In genomic region chr19:45641274-45642105, GRCh38 we compare ENCODE assay signal across 8 cellular contexts.
DNase-seq lines count a peak whose midpoint lies in the region; ATAC-seq and TF ChIP-seq lines count a peak whose summit lies in the region.

No MANE protein-coding gene starts in this region.

- ATAC-seq in GM18858 (IDR thresholded peaks at IDR 0.05; ENCODE audit: unreplicated experiment) (peak; percentile 31), HG03135 (IDR thresholded peaks at IDR 0.05; ENCODE audit: unreplicated experiment) (peak; percentile 27), memory B cell (ENCODE audit: low read depth) (peak; percentile 15)

- peak overlapping the region; percentile 92 for H3K27ac ChIP-seq in 22Rv1

- H3K27ac Mint-ChIP-seq in memory B cell, result peak overlapping the region; percentile 96

- no peaks in the 10 kb centered on the region for H3K9me3 Mint-ChIP-seq in memory B cell

- DNase-seq in NCI-H69 (lab: John Stamatoyannopoulos, UW) (peak; percentile 95), memory B cell (ENCODE audit: low spot score in 2 of 2) (peak; percentile 58 to 64)
- peak; percentile 40 to 53 for DNase-seq in activated CD4-positive, alpha-beta T cell treated with anti-CD3 and anti-CD28 coated beads, Interleukin-2, amount 50 U/mL, for 4 hours
- peak; percentile 18 for DNase-seq in effector CD8-positive, alpha-beta T cell (lab: John Stamatoyannopoulos, UW)
- DNase-seq in stimulated activated CD8-positive, alpha-beta memory T cell treated with anti-CD3 and anti-CD28 coated beads, Interleukin-4, amount 100 ng/mL, for 24 hours (ENCODE audit: low read depth), result peak; percentile 73

- no peak for TF ChIP-seq CTCF in 22Rv1 (IDR thresholded peaks at IDR 0.05)

- H3K4me1 Mint-ChIP-seq in memory B cell, result peaks cover 38% of the 10 kb centered on the region

- peaks cover 6% of the 10 kb centered on the region for H3K27me3 Mint-ChIP-seq in memory B cell

- H3K36me3 Mint-ChIP-seq in memory B cell, result no peaks in the 10 kb centered on the region

- H3K4me3 Mint-ChIP-seq in memory B cell, result peak overlapping the region; percentile 83

Comparison
In these comparisons a context has a peak if more than half of its experiments do, and no peak if none do; other contexts are left out.
1. Peak in every context shown above with its lines: DNase-seq, ATAC-seq and H3K27ac ChIP-seq.
2. DNase-seq: peak in every context shown above with its lines; median percentile 95 in NCI-H69; 73 in stimulated activated CD8-positive, alpha-beta memory T cell treated with anti-CD3 and anti-CD28 coated beads, Interleukin-4, amount 100 ng/mL, for 24 hours; 61 in memory B cell; 46 in activated CD4-positive, alpha-beta T cell treated with anti-CD3 and anti-CD28 coated beads, Interleukin-2, amount 50 U/mL, for 4 hours; 18 in effector CD8-positive, alpha-beta T cell.